Comparison of ENCODE assay signal across 1 cellular context in the genomic region with DNA sequence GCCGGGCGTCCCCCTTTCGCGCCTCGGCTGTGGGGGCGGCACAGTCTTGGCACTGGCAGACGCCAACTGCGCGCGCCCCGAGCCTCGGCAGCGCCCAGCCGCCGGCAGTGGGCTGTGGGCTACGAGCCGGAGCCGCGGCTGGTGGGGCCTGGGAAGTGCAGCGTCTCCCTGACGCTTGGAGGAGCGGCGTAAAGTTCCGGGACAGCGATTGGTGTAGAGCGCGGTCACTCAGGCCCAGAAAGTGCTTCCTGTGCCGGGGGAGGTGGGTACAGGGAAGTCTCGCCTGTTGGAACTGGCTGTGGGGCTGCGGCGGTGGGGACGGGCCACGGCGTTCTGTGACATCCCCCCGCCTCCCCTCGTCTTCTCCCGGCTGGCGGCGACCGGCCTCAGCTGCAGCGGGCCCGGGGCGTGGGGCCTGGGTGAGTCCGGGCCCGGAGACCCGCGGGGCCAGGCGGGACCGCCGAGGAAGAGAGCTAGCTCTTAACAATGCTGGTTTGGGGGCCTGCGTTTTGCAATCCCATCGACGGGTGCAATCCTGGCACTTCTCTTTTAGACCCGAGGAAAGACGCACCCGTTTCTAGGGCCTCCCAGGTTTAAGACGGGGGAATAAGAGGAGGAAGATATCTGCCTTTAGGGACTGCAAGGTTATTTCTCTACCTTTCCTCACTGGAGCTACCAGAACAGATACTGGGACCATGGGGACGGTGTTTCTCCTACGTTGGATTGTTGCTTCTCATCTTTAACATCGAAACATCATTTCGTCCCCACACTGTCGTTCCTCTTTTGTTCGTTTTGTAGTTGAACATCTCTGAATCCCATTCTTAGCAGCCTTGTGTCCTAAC.
TF ChIP-seq lines count a peak whose summit lies in the region.

A gene (minus strand): TSS at position 157 of the 842 bp plus-strand sequence. CDS start 233 bp downstream, outside the sequence.
A gene (plus strand): TSS at position 265 of the 842 bp plus-strand sequence. CDS start 4,575 bp downstream, outside the sequence.

TF ChIP-seq in neural cell, 6 proteins besides CTCF, POLR2A, EP300 and RAD21 (continued from another document):
- TF ChIP-seq, protein P1, sequence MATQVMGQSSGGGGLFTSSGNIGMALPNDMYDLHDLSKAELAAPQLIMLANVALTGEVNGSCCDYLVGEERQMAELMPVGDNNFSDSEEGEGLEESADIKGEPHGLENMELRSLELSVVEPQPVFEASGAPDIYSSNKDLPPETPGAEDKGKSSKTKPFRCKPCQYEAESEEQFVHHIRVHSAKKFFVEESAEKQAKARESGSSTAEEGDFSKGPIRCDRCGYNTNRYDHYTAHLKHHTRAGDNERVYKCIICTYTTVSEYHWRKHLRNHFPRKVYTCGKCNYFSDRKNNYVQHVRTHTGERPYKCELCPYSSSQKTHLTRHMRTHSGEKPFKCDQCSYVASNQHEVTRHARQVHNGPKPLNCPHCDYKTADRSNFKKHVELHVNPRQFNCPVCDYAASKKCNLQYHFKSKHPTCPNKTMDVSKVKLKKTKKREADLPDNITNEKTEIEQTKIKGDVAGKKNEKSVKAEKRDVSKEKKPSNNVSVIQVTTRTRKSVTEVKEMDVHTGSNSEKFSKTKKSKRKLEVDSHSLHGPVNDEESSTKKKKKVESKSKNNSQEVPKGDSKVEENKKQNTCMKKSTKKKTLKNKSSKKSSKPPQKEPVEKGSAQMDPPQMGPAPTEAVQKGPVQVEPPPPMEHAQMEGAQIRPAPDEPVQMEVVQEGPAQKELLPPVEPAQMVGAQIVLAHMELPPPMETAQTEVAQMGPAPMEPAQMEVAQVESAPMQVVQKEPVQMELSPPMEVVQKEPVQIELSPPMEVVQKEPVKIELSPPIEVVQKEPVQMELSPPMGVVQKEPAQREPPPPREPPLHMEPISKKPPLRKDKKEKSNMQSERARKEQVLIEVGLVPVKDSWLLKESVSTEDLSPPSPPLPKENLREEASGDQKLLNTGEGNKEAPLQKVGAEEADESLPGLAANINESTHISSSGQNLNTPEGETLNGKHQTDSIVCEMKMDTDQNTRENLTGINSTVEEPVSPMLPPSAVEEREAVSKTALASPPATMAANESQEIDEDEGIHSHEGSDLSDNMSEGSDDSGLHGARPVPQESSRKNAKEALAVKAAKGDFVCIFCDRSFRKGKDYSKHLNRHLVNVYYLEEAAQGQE (IDR thresholded peaks at IDR 0.05; ENCODE audit: borderline replicate concordance): peak; percentile 66
- TF ChIP-seq SMC3 (conservative IDR thresholded peaks at IDR 0.05; ENCODE audit: poor library complexity) (peak; percentile 52), MXI1 (conservative IDR thresholded peaks at IDR 0.05; ENCODE audit: poor library complexity, severe bottlenecking) (no peak)
TF ChIP-seq in neural cell: peak in this region for 4.
